In the genomic region with DNA sequence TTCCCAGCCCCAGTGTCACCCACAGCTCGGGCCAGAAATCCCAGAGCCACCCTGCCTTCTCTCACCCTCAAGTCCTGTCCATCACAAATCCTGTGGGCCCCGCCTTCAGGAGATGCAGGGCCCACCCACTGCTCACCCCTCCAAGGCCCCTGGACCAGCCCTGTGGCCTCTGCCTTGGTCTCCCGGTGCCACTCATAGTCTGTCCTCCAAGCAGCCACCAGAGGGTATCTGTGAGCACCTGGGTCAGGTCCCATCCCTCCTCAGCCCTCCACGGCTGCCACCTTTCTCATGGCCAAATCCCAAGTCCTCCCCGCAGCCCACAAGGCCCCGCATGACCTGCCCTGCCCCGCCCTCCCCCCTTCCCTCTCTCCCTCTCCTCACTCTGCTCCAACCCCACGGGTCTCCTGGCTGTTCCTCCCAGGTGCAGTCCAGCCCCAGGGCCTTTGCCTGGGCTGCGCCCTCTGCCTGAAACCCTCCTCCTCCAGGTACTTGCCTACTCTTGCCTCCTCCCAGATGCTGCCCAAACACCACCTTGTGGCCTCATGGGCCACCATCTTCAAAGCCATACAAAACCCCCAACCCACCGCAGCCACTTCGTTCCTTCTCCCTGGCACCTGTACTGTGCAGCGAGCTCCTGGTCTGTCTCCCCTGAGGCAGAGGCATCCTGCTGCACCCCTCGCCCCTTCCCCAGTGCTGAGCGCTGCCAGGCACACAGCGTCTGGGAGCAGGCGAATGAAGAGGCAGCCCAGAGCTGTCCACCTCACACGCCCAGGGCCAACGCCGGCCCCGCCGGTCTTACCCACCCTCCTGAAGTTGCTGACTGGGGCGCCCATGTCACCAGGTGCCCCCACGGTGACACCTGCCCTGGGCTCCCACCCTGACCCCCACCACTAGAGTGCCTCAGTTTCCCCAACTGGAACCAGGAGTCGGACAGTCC, we compare ENCODE assay signal across 8 cellular contexts. TPM values are rescaled to one million over a fixed set of nuclear protein-coding genes. Genes with fewer than 3 reads are reported as not detected.
DNase-seq lines count a peak whose midpoint lies in the region; ATAC-seq, FAIRE-seq and TF ChIP-seq lines count a peak whose summit lies in the region.

No MANE protein-coding gene starts in this region.

- WGBS in trophoblast cell (ENCODE audit: extremely low coverage, insufficient coverage, insufficient read length): no CpG with 5 or more reads among the region's 24 CpGs

- H3K79me2 ChIP-seq in trophoblast cell (ENCODE audit: control insufficient read depth, insufficient read depth, low read length, poor library complexity): no peaks in the 10 kb centered on the region

- H3K4me1 ChIP-seq in trophoblast cell (ENCODE audit: control insufficient read depth in 1 of 2, insufficient read depth in 2 of 2, low read length in 2 of 2): no peaks in the 10 kb centered on the region

- peak; percentile 49 for DNase-seq in AG08395 (ENCODE audit: low spot score)
- DNase-seq in GM12891 (ENCODE audit: insufficient read length, low spot score): peak; percentile 79
- no peak for DNase-seq in epithelial cell of proximal tubule (ENCODE audit: low read depth)
- peak; percentile 58 to 72 for DNase-seq in trophoblast cell
- DNase-seq in GDM1 (lab: John Stamatoyannopoulos, UW): no peak
- DNase-seq in NCI-H446 treated with DMSO at 0.1 percent for 48 hours (lab: John Stamatoyannopoulos, UW): no peak

- H4K91ac ChIP-seq in trophoblast cell (ENCODE audit: low read depth, low read length): no peak overlapping the region

- H3K4me3 ChIP-seq in epithelial cell of proximal tubule (ENCODE audit: low read depth, low read length) (no peak overlapping the region), trophoblast cell (ENCODE audit: low read depth, low read length) (no peak overlapping the region)

- H4K8ac ChIP-seq in trophoblast cell (ENCODE audit: low read depth, low read length): no peak overlapping the region

- FAIRE-seq in GM12891 (lab: Jason Lieb, UNC): no peak

- peaks cover 88 to 90% of the 10 kb centered on the region in 2 experiments for H3K36me3 ChIP-seq in trophoblast cell (ENCODE audit: control insufficient read depth in 1 of 2, insufficient read depth in 2 of 2, low read length in 2 of 2)

- no peak overlapping the region for H2BK5ac ChIP-seq in trophoblast cell (ENCODE audit: low read depth, low read length, poor library complexity)

- H2AFZ ChIP-seq in trophoblast cell (ENCODE audit: insufficient read depth, low read length, poor library complexity): no peak overlapping the region

- no peaks in the 10 kb centered on the region for H3K27me3 ChIP-seq in trophoblast cell (ENCODE audit: insufficient read depth, low read length)

- no peaks in the 10 kb centered on the region for H3K79me1 ChIP-seq in trophoblast cell (ENCODE audit: low read length)

- no peak overlapping the region for H2BK120ac ChIP-seq in trophoblast cell (ENCODE audit: insufficient read depth, low read length, poor library complexity)

- peak; percentile 55 for TF ChIP-seq CTCF in epithelial cell of proximal tubule (conservative IDR thresholded peaks at IDR 0.05; ENCODE audit: low read depth, low read length)

- no peak overlapping the region for H3K4ac ChIP-seq in trophoblast cell (ENCODE audit: low read depth, low read length)

- no peak overlapping the region for H4K12ac ChIP-seq in trophoblast cell (ENCODE audit: low read depth, low read length)

- H2BK12ac ChIP-seq in trophoblast cell (ENCODE audit: low read length): no peak overlapping the region

- ATAC-seq in SK-N-SH treated with all-trans-retinoic acid at 6 μM for 48 hours: peak; percentile 74
- ATAC-seq in HG02571 (IDR thresholded peaks at IDR 0.05; ENCODE audit: unreplicated experiment): no peak

- no peak overlapping the region for H3K9ac ChIP-seq in trophoblast cell (ENCODE audit: low read length)

- no peak overlapping the region for H3K27ac ChIP-seq in trophoblast cell (ENCODE audit: low read depth, low read length)

- H3K4me2 ChIP-seq in trophoblast cell (ENCODE audit: low read length): no peak overlapping the region

- H3K18ac ChIP-seq in trophoblast cell (ENCODE audit: low read length): no peak overlapping the region

- no peak for TF ChIP-seq POLR2A in GM12891 (IDR thresholded peaks at IDR 0.05; ENCODE audit: low read depth, low read length)

- no peak overlapping the region for H3K23ac ChIP-seq in trophoblast cell (ENCODE audit: low read length)

- H2AK5ac ChIP-seq in trophoblast cell (ENCODE audit: low read length): no peak overlapping the region

- H3K9me3 ChIP-seq in trophoblast cell (ENCODE audit: insufficient read depth, low read depth, low read length): peaks cover 1% of the 10 kb centered on the region

- no peak overlapping the region for H3K14ac ChIP-seq in trophoblast cell (ENCODE audit: low read length)

TF ChIP-seq in GM12891, 5 proteins besides CTCF, POLR2A, EP300 and RAD21:
- TF ChIP-seq TAF1 (IDR thresholded peaks at IDR 0.05; ENCODE audit: low read depth, low read length) (no peak), POU2F2 (IDR thresholded peaks at IDR 0.05; ENCODE audit: low read depth, low read length) (no peak), SPI1 (IDR thresholded peaks at IDR 0.05; ENCODE audit: low read depth, low read length) (no peak), PAX5 (IDR thresholded peaks at IDR 0.05; ENCODE audit: insufficient read depth, low read length, severe bottlenecking) (no peak)

TF ChIP-seq in SK-N-SH treated with all-trans-retinoic acid at 6 μM for 48 hours, 23 proteins besides CTCF, POLR2A, EP300 and RAD21 (continues in another document):
- TF ChIP-seq OSR1 (CRISPR knock-in tag; IDR thresholded peaks at IDR 0.05) (no peak), TOX (CRISPR knock-in tag; IDR thresholded peaks at IDR 0.05; ENCODE audit: borderline replicate concordance) (no peak), ZFP3 (CRISPR knock-in tag; IDR thresholded peaks at IDR 0.05) (no peak), ISL1 (CRISPR knock-in tag; IDR thresholded peaks at IDR 0.05) (no peak), ARNTL (CRISPR knock-in tag; IDR thresholded peaks at IDR 0.05; ENCODE audit: borderline replicate concordance, low read depth) (no peak), ZNF8 (CRISPR knock-in tag; IDR thresholded peaks at IDR 0.05) (no peak), ZNF565 (CRISPR knock-in tag; conservative IDR thresholded peaks at IDR 0.05; ENCODE audit: low read depth) (no peak), ZFP30 (CRISPR knock-in tag; IDR thresholded peaks at IDR 0.05) (no peak), RARB (CRISPR knock-in tag; IDR thresholded peaks at IDR 0.05) (no peak), ESRRG (CRISPR knock-in tag; IDR thresholded peaks at IDR 0.05) (no peak), CSDC2 (CRISPR knock-in tag; IDR thresholded peaks at IDR 0.05) (no peak), ZNF70 (CRISPR knock-in tag; IDR thresholded peaks at IDR 0.05) (no peak), SNAI2 (CRISPR knock-in tag; IDR thresholded peaks at IDR 0.05) (no peak)
- TF ChIP-seq, protein P1, sequence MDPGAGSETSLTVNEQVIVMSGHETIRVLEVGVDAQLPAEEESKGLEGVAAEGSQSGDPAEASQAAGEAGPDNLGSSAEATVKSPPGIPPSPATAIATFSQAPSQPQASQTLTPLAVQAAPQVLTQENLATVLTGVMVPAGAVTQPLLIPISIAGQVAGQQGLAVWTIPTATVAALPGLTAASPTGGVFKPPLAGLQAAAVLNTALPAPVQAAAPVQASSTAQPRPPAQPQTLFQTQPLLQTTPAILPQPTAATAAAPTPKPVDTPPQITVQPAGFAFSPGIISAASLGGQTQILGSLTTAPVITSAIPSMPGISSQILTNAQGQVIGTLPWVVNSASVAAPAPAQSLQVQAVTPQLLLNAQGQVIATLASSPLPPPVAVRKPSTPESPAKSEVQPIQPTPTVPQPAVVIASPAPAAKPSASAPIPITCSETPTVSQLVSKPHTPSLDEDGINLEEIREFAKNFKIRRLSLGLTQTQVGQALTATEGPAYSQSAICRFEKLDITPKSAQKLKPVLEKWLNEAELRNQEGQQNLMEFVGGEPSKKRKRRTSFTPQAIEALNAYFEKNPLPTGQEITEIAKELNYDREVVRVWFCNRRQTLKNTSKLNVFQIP (CRISPR knock-in tag; IDR thresholded peaks at IDR 0.05; ENCODE audit: borderline replicate concordance, low read depth): no peak
- TF ChIP-seq, protein P2, sequence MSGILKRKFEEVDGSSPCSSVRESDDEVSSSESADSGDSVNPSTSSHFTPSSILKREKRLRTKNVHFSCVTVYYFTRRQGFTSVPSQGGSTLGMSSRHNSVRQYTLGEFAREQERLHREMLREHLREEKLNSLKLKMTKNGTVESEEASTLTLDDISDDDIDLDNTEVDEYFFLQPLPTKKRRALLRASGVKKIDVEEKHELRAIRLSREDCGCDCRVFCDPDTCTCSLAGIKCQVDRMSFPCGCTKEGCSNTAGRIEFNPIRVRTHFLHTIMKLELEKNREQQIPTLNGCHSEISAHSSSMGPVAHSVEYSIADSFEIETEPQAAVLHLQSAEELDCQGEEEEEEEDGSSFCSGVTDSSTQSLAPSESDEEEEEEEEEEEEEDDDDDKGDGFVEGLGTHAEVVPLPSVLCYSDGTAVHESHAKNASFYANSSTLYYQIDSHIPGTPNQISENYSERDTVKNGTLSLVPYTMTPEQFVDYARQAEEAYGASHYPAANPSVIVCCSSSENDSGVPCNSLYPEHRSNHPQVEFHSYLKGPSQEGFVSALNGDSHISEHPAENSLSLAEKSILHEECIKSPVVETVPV (CRISPR knock-in tag; IDR thresholded peaks at IDR 0.05): no peak

RNA-seq across cellular contexts. Expression of a gene that starts 13.2 kb away (rescaled TPM):
- polyA plus RNA-seq in GM12891 (2012; ENCODE audit: low read depth, missing spikeins): 202 TPM
- total RNA-seq in epithelial cell of proximal tubule: 91.4 and 114 TPM in 2 replicates
- 125 and 128 TPM in 2 replicates for polyA plus RNA-seq in trophoblast cell (2013)

RNA-seq across cellular contexts. Expression of a gene that starts 25.8 kb away (rescaled TPM):
- polyA plus RNA-seq in GM12891 (2012; ENCODE audit: low read depth, missing spikeins): 38.8 TPM
- 115 and 149 TPM in 2 replicates for total RNA-seq in epithelial cell of proximal tubule
- polyA plus RNA-seq in trophoblast cell (2013): 98.4 and 103 TPM in 2 replicates

RNA-seq across cellular contexts. Expression of a gene that starts 34.0 kb away (rescaled TPM):
- 146 TPM for polyA plus RNA-seq in GM12891 (2012; ENCODE audit: low read depth, missing spikeins)
- 180 and 197 TPM in 2 replicates for total RNA-seq in epithelial cell of proximal tubule
- polyA plus RNA-seq in trophoblast cell (2013): 148 and 149 TPM in 2 replicates

RNA-seq across cellular contexts. Expression of a gene that starts 50.3 kb away (rescaled TPM):
- polyA plus RNA-seq in GM12891 (2012; ENCODE audit: low read depth, missing spikeins): 1.0 TPM
- 134 and 139 TPM in 2 replicates for total RNA-seq in epithelial cell of proximal tubule
- polyA plus RNA-seq in trophoblast cell (2013): 102 and 105 TPM in 2 replicates

Comparison
In these comparisons a context has a peak if more than half of its experiments do, and no peak if none do; other contexts are left out.
1. DNase-seq: peak in AG08395 (single experiment), GM12891 (single experiment) and trophoblast cell (2 of 2); none in epithelial cell of proximal tubule (single experiment), GDM1 (single experiment) and NCI-H446 treated with DMSO at 0.1 percent for 48 hours (single experiment).